In the genomic region with DNA sequence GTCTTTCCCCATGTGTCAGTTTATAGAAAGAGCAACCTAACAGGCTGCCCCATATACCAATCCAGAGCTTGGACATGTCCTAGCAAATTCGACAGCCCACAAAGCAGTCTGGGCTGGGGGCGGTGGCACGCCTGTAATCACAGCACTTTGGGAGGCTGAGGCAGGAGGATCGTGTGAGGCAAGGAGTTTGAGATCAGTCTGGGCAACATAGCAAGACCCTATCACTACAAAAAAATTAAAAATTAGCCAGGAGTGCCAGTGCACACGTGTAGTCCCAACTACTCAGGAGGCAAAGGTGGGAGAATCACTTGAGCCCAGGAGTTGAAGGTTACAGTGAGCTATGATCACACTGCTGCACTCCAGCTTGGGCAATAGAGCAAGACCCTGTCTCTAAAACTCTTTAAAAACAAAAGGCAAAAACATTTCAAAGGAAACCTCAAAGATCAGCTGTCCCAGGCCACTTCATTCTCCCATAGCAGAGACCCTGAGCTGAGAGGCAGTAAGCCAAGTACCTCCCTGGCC, we compare ENCODE assay signal across 24 cellular contexts. TPM values are rescaled to one million over a fixed set of nuclear protein-coding genes. Genes with fewer than 3 reads are reported as not detected.
A peak's percentile ranks its signal among the peaks of the same experiment; 100 is the strongest.
DNase-seq lines count a peak whose midpoint lies in the region; ATAC-seq, FAIRE-seq and TF ChIP-seq lines count a peak whose summit lies in the region.
"Had no signal": no experiment of that assay in that cellular context is flagged by ENCODE, and none has a peak within 500 bp of the region (broad histone marks: within the 10 kb centered on the region; RNA-seq: fewer than 3 reads in every experiment).

No MANE protein-coding gene starts in this region.

- H3K79me2 ChIP-seq in H1 (ENCODE audit: control insufficient read depth in 1 of 2, insufficient read depth in 2 of 2, low read length in 2 of 2) (no peaks in the 10 kb centered on the region), osteoblast (ENCODE audit: insufficient read depth, low read length) (no peaks in the 10 kb centered on the region)

- no peak overlapping the region for H3K18ac ChIP-seq in IMR-90 (ENCODE audit: low read depth, low read length)
- no peak overlapping the region for H3K18ac ChIP-seq in H1 (ENCODE audit: extremely low read depth, low read length)

- no TSS peak for BruUV-seq in IMR-90 (replicated peaks; lab: Mats Ljungman, UMichigan)

- H2BK20ac ChIP-seq in IMR-90 (ENCODE audit: low read depth, low read length): no peak overlapping the region
- H2BK20ac ChIP-seq in H1 (ENCODE audit: low read length): no peak overlapping the region

- 0 out of 2 replicates have a peak, but pooled peaks cover 2% of the 10 kb centered on the region for H3K4me1 ChIP-seq in IMR-90 (ENCODE audit: control insufficient read depth, insufficient read depth, low read length)
- no peaks in the 10 kb centered on the region for H3K4me1 ChIP-seq in H1 (replicated peaks in 1 of 4; ENCODE audit: control insufficient read depth in 3 of 4, insufficient read depth in 4 of 4, low read length in 3 of 4)
- H3K4me1 ChIP-seq in osteoblast (ENCODE audit: insufficient read depth, low read length): no peaks in the 10 kb centered on the region
- H3K4me1 ChIP-seq: BLaER1 treated with 17β-estradiol and CSF1 and Interleukin-3, amounts not matched to agents 10 nM and 100 nM had no signal

- H4K5ac ChIP-seq in IMR-90 (ENCODE audit: low read depth, low read length) (no peak overlapping the region), H1 (ENCODE audit: insufficient read length, low read depth, low read length) (no peak overlapping the region)

- H3K79me1 ChIP-seq in IMR-90 (ENCODE audit: low read depth in 1 of 2, low read length in 2 of 2): no peaks in the 10 kb centered on the region
- H3K79me1 ChIP-seq in H1 (ENCODE audit: low read depth, low read length): no peaks in the 10 kb centered on the region; the same call in 1 of the 2 replicates

- H3K9me1 ChIP-seq in IMR-90 (ENCODE audit: insufficient read depth, low read length): no peaks in the 10 kb centered on the region

- H3K56ac ChIP-seq in IMR-90 (ENCODE audit: extremely low read depth, insufficient read depth, low read length): no peak overlapping the region
- H3K56ac ChIP-seq in H1 (replicated peaks; ENCODE audit: insufficient read length, low read depth, low read length): no peak overlapping the region

- TF ChIP-seq CTCF in AG09309 (IDR thresholded peaks at IDR 0.05; ENCODE audit: control insufficient read depth, insufficient read depth, low read depth, low read length, missing control alignments): no peak
- no peak for TF ChIP-seq CTCF in IMR-90 (conservative IDR thresholded peaks at IDR 0.05; ENCODE audit: low read depth, low read length)
- TF ChIP-seq CTCF in H1 (IDR thresholded peaks at IDR 0.05; ENCODE audit: control extremely low read depth in 1 of 3, insufficient read depth in 1 of 3, low read depth in 1 of 3, low read length in 3 of 3): no peak
- TF ChIP-seq CTCF in osteoblast (IDR thresholded peaks at IDR 0.05; ENCODE audit: extremely low read depth, low read depth, low read length): no peak
- no peak for TF ChIP-seq CTCF in GM13977 (IDR thresholded peaks at IDR 0.05; ENCODE audit: extremely low read depth, insufficient read depth, missing control alignments)

- H2BK5ac ChIP-seq in IMR-90 (ENCODE audit: low read depth, low read length, poor library complexity, severe bottlenecking) (no peak overlapping the region), H1 (ENCODE audit: low read depth, low read length) (no peak overlapping the region)

- H2AFZ ChIP-seq in IMR-90 (replicated peaks; ENCODE audit: low read length, poor library complexity) (no peak overlapping the region), H1 (ENCODE audit: low read length) (peak overlapping the region; percentile 84; the same call in 1 of the 2 replicates), osteoblast (ENCODE audit: low read length) (no peak overlapping the region)
- H2AFZ ChIP-seq: PC-9 had no signal

- no peak for TF ChIP-seq POLR2A in IMR-90 (IDR thresholded peaks at IDR 0.05; ENCODE audit: low read depth, low read length)
- no peak for TF ChIP-seq POLR2A in H1 (IDR thresholded peaks at IDR 0.05; ENCODE audit: control extremely low read depth in 1 of 2, low read depth in 2 of 2, low read length in 2 of 2)

- H3K23ac ChIP-seq in IMR-90 (ENCODE audit: low read depth, low read length) (no peak overlapping the region), H1 (ENCODE audit: insufficient read length) (no peak overlapping the region)

- dilution Hi-C loops in IMR-90 (cut with HindIII; ENCODE audit: low sequenced_read_pairs, unreplicated experiment): no loop called here

- H3K9ac ChIP-seq in IMR-90 (ENCODE audit: low read depth, low read length) (no peak overlapping the region), H1 (replicated peaks in 1 of 4; ENCODE audit: extremely low read depth in 1 of 4, low read depth in 3 of 4, low read length in 3 of 4) (no peak overlapping the region)
- H3K9ac ChIP-seq: BLaER1 treated with 17β-estradiol and CSF1 and Interleukin-3, amounts not matched to agents 10 nM and 100 nM had no signal

- POLR2A ChIA-PET in IMR-90 (lab: Charles Lee; ENCODE audit: unreplicated experiment): no interaction called here
- POLR2A ChIA-PET in H1 (lab: Charles Lee; ENCODE audit: partially characterized antibody): interaction anchor here (1.1 kb wide), 1 partner anchor 68 kb away, joined by 3 read pairs; no protein-coding TSS in a partner anchor

- H3K36me3 ChIP-seq in IMR-90 (ENCODE audit: control insufficient read depth, insufficient read depth, low read length): no peaks in the 10 kb centered on the region
- H3K36me3 ChIP-seq in H1 (ENCODE audit: control insufficient read depth in 2 of 4, insufficient read depth in 4 of 4, low read length in 3 of 4): no peaks in the 10 kb centered on the region
- H3K36me3 ChIP-seq in osteoblast (ENCODE audit: insufficient read depth, low read length): no peaks in the 10 kb centered on the region
- H3K36me3 ChIP-seq: BLaER1 treated with 17β-estradiol and CSF1 and Interleukin-3, amounts not matched to agents 10 nM and 100 nM had no signal

- FAIRE-seq in H1 (lab: Jason Lieb, UNC): no peak
- FAIRE-seq: A204.1, GM12891, GM18507 had no signal

- in situ Hi-C loops in IMR-90 (cut with MboI; ENCODE audit: low sequenced_read_pairs): no loop called here
- in situ Hi-C loops in ACHN (cut with HindIII; ENCODE audit: low pct_ligation_motif_present, low pct_unique_long_range_greater_than_20kb, low sequenced_read_pairs): no loop called here
- in situ Hi-C loops in GM13977 (cut with MboI; ENCODE audit: low pct_unique_long_range_greater_than_20kb, low sequenced_read_pairs, unreplicated experiment): loop anchor here (25.0 kb wide), 1 partner anchor 1269 kb away; no protein-coding TSS in a partner anchor

- CTCF ChIA-PET in IMR-90 (lab: Yijun Ruan, JAX): interaction anchor here (1.3 kb wide), 1 partner anchor 17 kb away, joined by 3 read pairs; no protein-coding TSS in a partner anchor
- CTCF ChIA-PET in H1 (lab: Charles Lee; ENCODE audit: partially characterized antibody): interaction anchor here (0.7 to 2.2 kb wide), 4 partner anchors 9 to 112 kb away, joined by 3 to 9 read pairs (median 4); no protein-coding TSS in a partner anchor

- H2BK120ac ChIP-seq in IMR-90 (ENCODE audit: low read depth, low read length): no peak overlapping the region
- H2BK120ac ChIP-seq in H1 (replicated peaks; ENCODE audit: low read depth, low read length): no peak overlapping the region

- no peak overlapping the region for H2BK12ac ChIP-seq in H1 (ENCODE audit: low read depth, low read length)

- no peak for ATAC-seq in IMR-90 (ENCODE audit: low read depth)

- intact Hi-C loops in IMR-90 (cut with micrococcal nuclease): no loop called here

- H3K27ac ChIP-seq in IMR-90 (ENCODE audit: insufficient read depth, low read length): no peak overlapping the region
- no peak overlapping the region for H3K27ac ChIP-seq in H1 (ENCODE audit: low read depth, low read length)
- H3K27ac ChIP-seq in osteoblast (ENCODE audit: low read depth, low read length): no peak overlapping the region
- H3K27ac ChIP-seq: BLaER1 treated with 17β-estradiol and CSF1 and Interleukin-3, amounts not matched to agents 10 nM and 100 nM; PC-9; RWPE1 had no signal

- whole genome bisulfite sequencing in IMR-90 (ENCODE audit: extremely low coverage in 2 of 2, insufficient read length in 1 of 2), 2 experiments: no CpG with 5 or more reads among the region's 5 CpGs
- WGBS in H1 (ENCODE audit: extremely low coverage in 1 of 2, insufficient coverage in 1 of 2, insufficient read length in 1 of 2, insufficient replicate concordance in 2 of 2, low coverage in 1 of 2, low lambda C conversion rate in 2 of 2, missing lambda C conversion rate in 1 of 2), 2 experiments: 94% methylated on average over 5 of the region's 5 CpGs; no CpG with 5 or more reads in 1 of the 2 experiments

- DNase-seq in AG09309 (ENCODE audit: low read depth) (no peak), IMR-90 (no peak), H1 (ENCODE audit: low read depth in 1 of 2, low spot score in 2 of 2) (no peak), osteoblast (ENCODE audit: insufficient read length, low spot score, missing footprints) (no peak), T-helper 1 cell (no peak), T1000 (lab: John Stamatoyannopoulos, UW) (no peak), ACHN (no peak), GM13977 (ENCODE audit: low spot score) (no peak)
- DNase-seq: CD8-positive, alpha-beta memory T cell; DMS53; EL; H7; Karpas-422; NCI-H1417 treated with DMSO at 0.1 percent for 48 hours; NCI-H187 treated with DMSO at 0.1 percent for 48 hours; NCI-H226; NCI-H524; PC-9; SIG-M5 had no signal

- H3K4me2 ChIP-seq in IMR-90 (ENCODE audit: low read depth, low read length) (no peak overlapping the region), H1 (ENCODE audit: insufficient read depth in 1 of 2, low read depth in 2 of 2, low read length in 2 of 2) (no peak overlapping the region), osteoblast (ENCODE audit: insufficient read depth, low read length) (peak overlapping the region; percentile 36)
- H3K4me2 ChIP-seq: BLaER1 treated with 17β-estradiol and CSF1 and Interleukin-3, amounts not matched to agents 10 nM and 100 nM; PC-9 had no signal

- H2BK15ac ChIP-seq in IMR-90 (ENCODE audit: low read depth, low read length): no peak overlapping the region
- H2BK15ac ChIP-seq in H1 (ENCODE audit: low read length): no peak overlapping the region; the same call in 1 of the 2 replicates

- no peak for TF ChIP-seq EP300 in H1 (IDR thresholded peaks at IDR 0.05; ENCODE audit: borderline replicate concordance in 1 of 2, low read depth in 2 of 2, low read length in 2 of 2)

- H2AK9ac ChIP-seq in IMR-90 (replicated peaks; ENCODE audit: low read depth, low read length, poor library complexity): peak overlapping the region; percentile 58

- H3K14ac ChIP-seq in IMR-90 (replicated peaks; ENCODE audit: low read depth, low read length) (no peak overlapping the region), H1 (ENCODE audit: insufficient read length) (no peak overlapping the region)

- H3K23me2 ChIP-seq in H1 (ENCODE audit: low read depth, low read length): no peaks in the 10 kb centered on the region

- no peak for TF ChIP-seq RAD21 in IMR-90 (IDR thresholded peaks at IDR 0.05; ENCODE audit: low read length)
- TF ChIP-seq RAD21 in H1 (IDR thresholded peaks at IDR 0.05 in 1 of 2, conservative IDR thresholded peaks at IDR 0.05 in 1 of 2; ENCODE audit: low read depth in 2 of 2, low read length in 2 of 2): no peak

- H2AK5ac ChIP-seq in IMR-90 (ENCODE audit: low read depth, low read length) (no peak overlapping the region), H1 (ENCODE audit: low read depth, low read length) (no peak overlapping the region)

- H3K27me3 ChIP-seq in IMR-90 (ENCODE audit: control insufficient read depth, insufficient read depth, low read length): peaks cover 20% of the 10 kb centered on the region
- no peaks in the 10 kb centered on the region for H3K27me3 ChIP-seq in H1 (replicated peaks in 1 of 4; ENCODE audit: control insufficient read depth in 3 of 4, extremely low read depth in 1 of 4, insufficient read depth in 3 of 4, low read length in 3 of 4)
- H3K27me3 ChIP-seq in osteoblast (ENCODE audit: insufficient read depth, low read length): peaks cover 26% of the 10 kb centered on the region
- H3K27me3 ChIP-seq: BLaER1 treated with 17β-estradiol and CSF1 and Interleukin-3, amounts not matched to agents 10 nM and 100 nM had no signal

- no peaks in the 10 kb centered on the region for H4K20me1 ChIP-seq in IMR-90 (ENCODE audit: insufficient read depth, low read length)
- no peaks in the 10 kb centered on the region for H4K20me1 ChIP-seq in H1 (replicated peaks in 1 of 2; ENCODE audit: control insufficient read depth in 1 of 2, insufficient read depth in 2 of 2, low read length in 2 of 2)
- no peaks in the 10 kb centered on the region for H4K20me1 ChIP-seq in osteoblast (ENCODE audit: insufficient read depth, low read length)
- H4K20me1 ChIP-seq: BLaER1 treated with 17β-estradiol and CSF1 and Interleukin-3, amounts not matched to agents 10 nM and 100 nM had no signal

- H4K91ac ChIP-seq in IMR-90 (ENCODE audit: insufficient read depth, low read depth, low read length) (no peak overlapping the region), H1 (replicated peaks; ENCODE audit: insufficient read length, low read length) (no peak overlapping the region)

- H4K8ac ChIP-seq in IMR-90 (ENCODE audit: low read depth in 2 of 2, low read length in 2 of 2) (no peak overlapping the region), H1 (ENCODE audit: extremely low read depth, insufficient read depth, low read length) (peak overlapping the region; percentile 1; the same call in 1 of the 2 replicates)

- no peak overlapping the region for H3K4ac ChIP-seq in IMR-90 (ENCODE audit: low read depth, low read length)
- no peak overlapping the region for H3K4ac ChIP-seq in H1 (replicated peaks; ENCODE audit: insufficient read length, low read depth, low read length)

- H3K4me3 ChIP-seq in AG09309 (ENCODE audit: control insufficient read depth, low read depth, low read length) (peak overlapping the region; percentile 46), IMR-90 (ENCODE audit: insufficient read depth, low read depth, low read length) (no peak overlapping the region), H1 (ENCODE audit: extremely low read depth in 1 of 4, insufficient read depth in 2 of 4, low read depth in 3 of 4, low read length in 4 of 4) (no peak overlapping the region), osteoblast (ENCODE audit: insufficient read depth, low read length) (peak overlapping the region; percentile 1)
- H3K4me3 ChIP-seq: BLaER1 treated with 17β-estradiol and CSF1 and Interleukin-3, amounts not matched to agents 10 nM and 100 nM; PC-9 had no signal

- H3K9me3 ChIP-seq in IMR-90 (ENCODE audit: control insufficient read depth, insufficient read depth, low read length) (peaks cover 4% of the 10 kb centered on the region; the same call in 1 of the 2 replicates), H1 (ENCODE audit: insufficient read depth in 2 of 2, low read depth in 1 of 2, low read length in 1 of 2) (peaks cover 2 to 5% of the 10 kb centered on the region in 2 experiments; a peak in 1 of 4 replicates), osteoblast (ENCODE audit: low read depth, low read length) (peaks cover 2% of the 10 kb centered on the region)

RNA-seq across cellular contexts. Expression of gene SETD4, which starts 54.4 kb away (rescaled TPM):
- 7.5 and 9.5 TPM in 2 replicates for total RNA-seq in IMR-90 (2012; rRNA removed)
- polyA plus RNA-seq in IMR-90 (2012; rRNA removed): 7.7 and 11.4 TPM in 2 replicates
- 2.6 and 3.6 TPM in 2 replicates for polyA plus RNA-seq in IMR-90 (2012; cell fraction: cytosol; rRNA removed)
- 18.4 and 35.9 TPM in 2 replicates for polyA plus RNA-seq in IMR-90 (2012; cell fraction: nucleus; rRNA removed; ENCODE audit: low replicate concordance)
- 46.6 and 47.4 TPM in 2 replicates for total RNA-seq in H1 (2021; fragmentation: NEBNext Ultra II Directional; extraction: Animal tissue kit (Norgen Biotek cat#: 25700))
- polyA plus RNA-seq in H1 (2011; rRNA removed): 17.0 and 20.1 TPM in 2 replicates
- polyA plus RNA-seq in H1 (2011; cell fraction: cytosol; rRNA removed): 21.6 TPM
- polyA plus RNA-seq in H1 (2011; cell fraction: nucleus; rRNA removed): 32.4 TPM
- polyA plus RNA-seq in H1 (2012, experiment 1 of 2): 21.8 to 32.6 TPM (median 26.8 TPM) in 4 replicates
- polyA plus RNA-seq in H1 (2012, experiment 2 of 2): 17.2 TPM
- 41.3 TPM for polyA plus RNA-seq in H1 (2013, experiment 1 of 2)
- polyA plus RNA-seq in H1 (2013, experiment 2 of 2): 37.5 TPM
- 22.4 and 28.7 TPM in 2 replicates for polyA minus RNA-seq in H1 (2011; rRNA and poly(A)+ RNA removed)
- 16.2 TPM for polyA minus RNA-seq in H1 (2011; cell fraction: cytosol; rRNA and poly(A)+ RNA removed)
- 32.6 TPM for polyA minus RNA-seq in H1 (2011; cell fraction: nucleus; rRNA and poly(A)+ RNA removed)
- 15.9 and 18.6 TPM in 2 replicates for total RNA-seq in osteoblast

Comparison
In these comparisons a context has a peak if more than half of its experiments do, and no peak if none do; other contexts are left out.
1. H3K4me3 ChIP-seq: peak in AG09309 (single experiment) and osteoblast (single experiment); none in IMR-90 (single experiment) and H1 (0 of 4).